In genomic region chr4:74095886-74096264, GRCh38 we compare ENCODE assay signal across 24 cellular contexts. TPM values are rescaled to one million over a fixed set of nuclear protein-coding genes. Genes with fewer than 3 reads are reported as not detected.
A peak's percentile ranks its signal among the peaks of the same experiment; 100 is the strongest.
DNase-seq lines count a peak whose midpoint lies in the region; ATAC-seq, FAIRE-seq and TF ChIP-seq lines count a peak whose summit lies in the region.
"Had no signal": no experiment of that assay in that cellular context is flagged by ENCODE, and none has a peak within 500 bp of the region (broad histone marks: within the 10 kb centered on the region; RNA-seq: fewer than 3 reads in every experiment).

No MANE protein-coding gene starts in this region.

- H3K4me2 ChIP-seq in mammary epithelial cell (ENCODE audit: insufficient read depth, low read depth, low read length): no peak overlapping the region
- H3K4me2 ChIP-seq in endothelial cell of umbilical vein (ENCODE audit: insufficient read depth, low read length): no peak overlapping the region
- no peak overlapping the region for H3K4me2 ChIP-seq in Karpas-422 (ENCODE audit: low read depth, low read length, poor library complexity, severe bottlenecking)
- H3K4me2 ChIP-seq: GM23338 had no signal

- no peaks in the 10 kb centered on the region for H3K9me3 Mint-ChIP-seq in MCF 10A (ENCODE audit: unreplicated experiment)
- H3K9me3 Mint-ChIP-seq: CD8-positive, alpha-beta T cell; GM23338 had no signal

- H4K20me1 ChIP-seq in mammary epithelial cell (ENCODE audit: insufficient read depth, low read length): no peaks in the 10 kb centered on the region
- H4K20me1 ChIP-seq in endothelial cell of umbilical vein (replicated peaks; ENCODE audit: control insufficient read depth, extremely low read depth, insufficient read depth, low read length): no peaks in the 10 kb centered on the region
- H4K20me1 ChIP-seq in Karpas-422 (ENCODE audit: insufficient read depth, low read depth, low read length): no peaks in the 10 kb centered on the region

- no peak overlapping the region for H3K4me3 Mint-ChIP-seq in MCF 10A (ENCODE audit: unreplicated experiment)
- H3K4me3 Mint-ChIP-seq: CD8-positive, alpha-beta T cell; GM23338 had no signal

- CTCF ChIA-PET in MCF 10A (lab: Yijun Ruan, JAX): no interaction called here
- CTCF ChIA-PET in mammary epithelial cell (lab: Charles Lee; ENCODE audit: low non-redundant PET): no interaction called here
- CTCF ChIA-PET in endothelial cell of umbilical vein (lab: Charles Lee): no interaction called here

- TF ChIP-seq CTCF in MCF 10A (IDR thresholded peaks at IDR 0.05; ENCODE audit: unreplicated experiment) (no peak), mammary epithelial cell (conservative IDR thresholded peaks at IDR 0.05 in 1 of 2, IDR thresholded peaks at IDR 0.05 in 1 of 2; ENCODE audit: extremely low read depth in 1 of 2, insufficient read depth in 1 of 2, low read depth in 1 of 2, low read length in 2 of 2) (no peak), endothelial cell of umbilical vein (IDR thresholded peaks at IDR 0.05; ENCODE audit: extremely low read depth in 1 of 2, insufficient read depth in 1 of 2, low read depth in 1 of 2, low read length in 2 of 2) (no peak), right lobe of liver (IDR thresholded peaks at IDR 0.05) (no peak)

- no peak for ATAC-seq in right lobe of liver
- ATAC-seq: CD8-positive, alpha-beta T cell; GM23338 had no signal

- no peaks in the 10 kb centered on the region for H3K36me3 ChIP-seq in mammary epithelial cell (ENCODE audit: insufficient read depth, low read length)
- no peaks in the 10 kb centered on the region for H3K36me3 ChIP-seq in endothelial cell of umbilical vein (ENCODE audit: control insufficient read depth in 2 of 2, extremely low read depth in 1 of 2, insufficient read depth in 2 of 2, low read length in 2 of 2)
- no peaks in the 10 kb centered on the region for H3K36me3 ChIP-seq in right lobe of liver
- no peaks in the 10 kb centered on the region for H3K36me3 ChIP-seq in Karpas-422 (ENCODE audit: insufficient read depth, low read length)
- H3K36me3 ChIP-seq: HAP-1 had no signal

- H3K27ac ChIP-seq in mammary epithelial cell (ENCODE audit: insufficient read depth, low read depth, low read length): no peak overlapping the region
- no peak overlapping the region for H3K27ac ChIP-seq in endothelial cell of umbilical vein (ENCODE audit: insufficient read depth, low read depth, low read length)
- H3K27ac ChIP-seq in right lobe of liver: peak overlapping the region; percentile 36 to 99 (median 94)
- no peak overlapping the region for H3K27ac ChIP-seq in Karpas-422 (ENCODE audit: low read length)
- H3K27ac ChIP-seq: 22Rv1, HL-60 had no signal

- no peaks in the 10 kb centered on the region for H3K9me1 ChIP-seq in endothelial cell of umbilical vein (replicated peaks; ENCODE audit: control insufficient read depth, extremely low read depth, insufficient read depth, low read length)

- H3K27me3 Mint-ChIP-seq in MCF 10A (ENCODE audit: insufficient read depth, unreplicated experiment): no peaks in the 10 kb centered on the region

- no peaks in the 10 kb centered on the region for H3K27me3 ChIP-seq in mammary epithelial cell (ENCODE audit: insufficient read depth, low read length)
- H3K27me3 ChIP-seq in endothelial cell of umbilical vein (ENCODE audit: control insufficient read depth in 2 of 2, insufficient read depth in 2 of 2, low read length in 2 of 2): no peaks in the 10 kb centered on the region
- no peaks in the 10 kb centered on the region for H3K27me3 ChIP-seq in right lobe of liver
- H3K27me3 ChIP-seq in Karpas-422 (ENCODE audit: low read length): no peaks in the 10 kb centered on the region

- H3K27ac Mint-ChIP-seq in MCF 10A (ENCODE audit: low read depth, unreplicated experiment): peak overlapping the region; percentile 88
- H3K27ac Mint-ChIP-seq: CD8-positive, alpha-beta T cell; GM23338 had no signal

- H3K9me3 ChIP-seq in mammary epithelial cell (replicated peaks; ENCODE audit: insufficient read depth, low read length) (no peaks in the 10 kb centered on the region), endothelial cell of umbilical vein (replicated peaks; ENCODE audit: control insufficient read depth, insufficient read depth, low read length) (no peaks in the 10 kb centered on the region), right lobe of liver (no peaks in the 10 kb centered on the region), Karpas-422 (ENCODE audit: low read length) (no peaks in the 10 kb centered on the region)
- H3K9me3 ChIP-seq: HAP-1 had no signal

- DNase-seq in MCF 10A (ENCODE audit: unreplicated experiment): no peak
- no peak for DNase-seq in mammary epithelial cell
- peak; percentile 29 for DNase-seq in endothelial cell of umbilical vein (ENCODE audit: low read depth, low spot score)
- DNase-seq in right lobe of liver: no peak
- DNase-seq in Karpas-422: no peak
- DNase-seq in stimulated activated CD4-positive, alpha-beta T cell treated with anti-CD3 and anti-CD28 coated beads, Interleukin-4, amount 100 ng/mL, for 24 hours: no peak
- no peak for DNase-seq in GDM1 (lab: John Stamatoyannopoulos, UW)
- DNase-seq in activated gamma-delta T cell (lab: John Stamatoyannopoulos, UW): no peak
- DNase-seq: AML-193; C1 segment of cervical spinal cord; CD8-positive, alpha-beta T cell; DMS153; NCI-H1694; NCI-H2081 treated with DMSO at 0.1 percent for 48 hours; NCI-H2171 treated with DMSO at 0.1 percent for 48 hours; NCI-H446; NCI-H526; Right ventricle myocardium superior had no signal

- peaks cover 38% of the 10 kb centered on the region for H3K36me3 Mint-ChIP-seq in MCF 10A (ENCODE audit: insufficient read depth, unreplicated experiment)
- H3K36me3 Mint-ChIP-seq: CD8-positive, alpha-beta T cell had no signal

- no peak overlapping the region for H3K9ac ChIP-seq in mammary epithelial cell (ENCODE audit: insufficient read depth, low read length)
- H3K9ac ChIP-seq in endothelial cell of umbilical vein (replicated peaks; ENCODE audit: extremely low read depth, insufficient read depth, low read length): no peak overlapping the region
- H3K9ac ChIP-seq in Karpas-422 (ENCODE audit: low read length): no peak overlapping the region

- FAIRE-seq in endothelial cell of umbilical vein (lab: Jason Lieb, UNC): no peak
- FAIRE-seq: G401.6, GM18507 had no signal

- dilution Hi-C loops in mammary epithelial cell (cut with HindIII; ENCODE audit: low sequenced_read_pairs): loop anchor here (5.0 kb wide), 1 partner anchor 59 kb away; the partner anchor contains the start of gene CXCL3
- dilution Hi-C loops in endothelial cell of umbilical vein (cut with MboI; ENCODE audit: extremely low pct_ligation_motif_present, low sequenced_read_pairs): no loop called here

- intact Hi-C loops in MCF 10A (cut with micrococcal nuclease) (loop anchor here (2.0 kb wide), 1 partner anchor 39 kb away; no protein-coding TSS in a partner anchor), mammary epithelial cell (cut with micrococcal nuclease) (no loop called here), endothelial cell of umbilical vein (cut with micrococcal nuclease) (loop anchor here (10.0 kb wide), 1 partner anchor 231 kb away; the partner anchor contains the start of gene CXCL1), right lobe of liver (cut with DNase I) (no loop called here)

- no peaks in the 10 kb centered on the region for H3K9me2 ChIP-seq in Karpas-422 (replicated peaks; ENCODE audit: insufficient read depth, low read length)

- BruUV-seq in MCF 10A (replicated peaks; lab: Mats Ljungman, UMichigan) (no TSS peak), mammary epithelial cell (replicated peaks; lab: Mats Ljungman, UMichigan) (no TSS peak), endothelial cell of umbilical vein (replicated peaks; lab: Mats Ljungman, UMichigan) (no TSS peak)

- no peak overlapping the region for H3K4me3 ChIP-seq in mammary epithelial cell (replicated peaks in 1 of 3; ENCODE audit: insufficient read depth in 1 of 3, low read depth in 2 of 3, low read length in 3 of 3)
- no peak overlapping the region for H3K4me3 ChIP-seq in endothelial cell of umbilical vein (replicated peaks in 1 of 3; ENCODE audit: insufficient read depth in 1 of 3, low read depth in 1 of 3, low read length in 3 of 3)
- peak overlapping the region in 1 of 3 donors; percentile 72 for H3K4me3 ChIP-seq in right lobe of liver
- no peak overlapping the region for H3K4me3 ChIP-seq in Karpas-422 (ENCODE audit: low read length)
- H3K4me3 ChIP-seq: GM23338, HAP-1 had no signal

- peaks cover 35% of the 10 kb centered on the region for H3K4me1 Mint-ChIP-seq in MCF 10A (ENCODE audit: insufficient read depth, unreplicated experiment)

- no peak for TF ChIP-seq POLR2A in endothelial cell of umbilical vein (IDR thresholded peaks at IDR 0.05; ENCODE audit: low read depth, low read length)
- TF ChIP-seq POLR2A in right lobe of liver (IDR thresholded peaks at IDR 0.05): no peak

- H2AFZ ChIP-seq in mammary epithelial cell (ENCODE audit: low read depth, low read length): no peak overlapping the region
- no peak overlapping the region for H2AFZ ChIP-seq in endothelial cell of umbilical vein (ENCODE audit: low read depth, low read length)
- no peak overlapping the region for H2AFZ ChIP-seq in Karpas-422 (ENCODE audit: low read length)
- H2AFZ ChIP-seq: GM23338 had no signal

- in situ Hi-C loops in mammary epithelial cell (cut with MboI; ENCODE audit: low sequenced_read_pairs in 2 of 2): loop anchor here in 1 of 2 donors (10.0 kb wide), 1 partner anchor 61 kb away; the partner anchor contains the start of gene CXCL3

- POLR2A ChIA-PET in MCF 10A (lab: Yijun Ruan, JAX) (interaction anchor here (1.0 to 10.5 kb wide), 2 partner anchors 18 to 58 kb away, joined by 3 to 521 read pairs; no protein-coding TSS in a partner anchor), endothelial cell of umbilical vein (lab: Charles Lee) (interaction anchor here (1.0 kb wide), 1 partner anchor 62 kb away, joined by 4 read pairs; the partner anchor contains the start of gene MTHFD2L)

- 94% methylated on average over 1 of the region's 1 CpG for WGBS in mammary epithelial cell (ENCODE audit: low coverage, missing lambda C conversion rate)
- whole genome bisulfite sequencing in right lobe of liver (ENCODE audit: insufficient coverage, low coverage, low lambda C conversion rate, missing lambda C conversion rate): 54% methylated on average over 1 of the region's 1 CpG

- peaks cover 17% of the 10 kb centered on the region for H3K4me1 ChIP-seq in mammary epithelial cell (ENCODE audit: insufficient read depth, low read length)
- H3K4me1 ChIP-seq in endothelial cell of umbilical vein (ENCODE audit: control insufficient read depth, extremely low read depth, insufficient read depth, low read length): peaks cover 41% of the 10 kb centered on the region
- peaks cover 0 to 16% (median 5%) of the 10 kb centered on the region in 4 donors for H3K4me1 ChIP-seq in right lobe of liver
- H3K4me1 ChIP-seq in Karpas-422 (ENCODE audit: low read length): no peaks in the 10 kb centered on the region

- peaks cover 13% of the 10 kb centered on the region for H3K79me2 ChIP-seq in mammary epithelial cell (ENCODE audit: insufficient read depth, low read length)
- H3K79me2 ChIP-seq in endothelial cell of umbilical vein (ENCODE audit: control insufficient read depth, insufficient read depth, low read length): no peaks in the 10 kb centered on the region
- no peaks in the 10 kb centered on the region for H3K79me2 ChIP-seq in Karpas-422 (ENCODE audit: low read length)

RNA-seq across cellular contexts. Expression of gene CXCL2, which starts 3.1 kb away (rescaled TPM):
- total RNA-seq in MCF 10A (2022): 62.3 and 76.2 TPM in 2 replicates
- total RNA-seq in mammary epithelial cell: 10 to 100 TPM in 1 of 2 donors, 1 to 10 TPM in 1; 2.3 to 34.1 TPM
- polyA plus RNA-seq in mammary epithelial cell: 4.8 TPM
- 5.5 TPM for polyA minus RNA-seq in mammary epithelial cell
- 6.2 and 8.6 TPM in 2 replicates for total RNA-seq in endothelial cell of umbilical vein
- polyA plus RNA-seq in endothelial cell of umbilical vein: 15.1 and 15.9 TPM in 2 replicates
- polyA plus RNA-seq in endothelial cell of umbilical vein (2011; cell fraction: cytosol; rRNA removed): 15.3 and 24.9 TPM in 2 replicates
- polyA plus RNA-seq in endothelial cell of umbilical vein (2011; cell fraction: nucleus; rRNA removed): 72.1 and 85.7 TPM in 2 replicates
- 8.9 and 11.1 TPM in 2 replicates for polyA plus RNA-seq in endothelial cell of umbilical vein (2012)
- polyA minus RNA-seq in endothelial cell of umbilical vein: 4.0 and 4.9 TPM in 2 replicates
- polyA minus RNA-seq in endothelial cell of umbilical vein (2011; cell fraction: cytosol; rRNA and poly(A)+ RNA removed): 68.0 TPM
- polyA minus RNA-seq in endothelial cell of umbilical vein (2011; cell fraction: nucleus; rRNA and poly(A)+ RNA removed): 36.4 and 70.3 TPM in 2 replicates
- 100 to 1,000 TPM in 5 of 6 experiments, 10 to 100 TPM in 1; 34.8 to 333 (median 143) TPM for total RNA-seq in right lobe of liver
- total RNA-seq in Karpas-422 (2014; rRNA removed; shearing (Covaris generic); ENCODE audit: low replicate concordance): not detected in 2 replicates

RNA-seq across cellular contexts. Expression of gene CXCL3, which starts 57.4 kb away (rescaled TPM):
- total RNA-seq in MCF 10A (2022): 9.2 and 9.8 TPM in 2 replicates
- total RNA-seq in mammary epithelial cell: 10 to 100 TPM in 1 of 2 donors, 1 to 10 TPM in 1; 1.3 to 29.4 TPM
- 9.0 TPM for polyA plus RNA-seq in mammary epithelial cell
- 3.0 TPM for polyA minus RNA-seq in mammary epithelial cell
- 1.3 and 1.4 TPM in 2 replicates for total RNA-seq in endothelial cell of umbilical vein
- polyA plus RNA-seq in endothelial cell of umbilical vein: 1.1 TPM in 2 replicates
- polyA plus RNA-seq in endothelial cell of umbilical vein (2011; cell fraction: cytosol; rRNA removed): 1.5 and 2.7 TPM in 2 replicates
- polyA plus RNA-seq in endothelial cell of umbilical vein (2011; cell fraction: nucleus; rRNA removed): 4.0 and 4.1 TPM in 2 replicates
- 1.6 and 2.1 TPM in 2 replicates for polyA plus RNA-seq in endothelial cell of umbilical vein (2012)
- polyA minus RNA-seq in endothelial cell of umbilical vein: not detected in 2 replicates
- 8.4 TPM for polyA minus RNA-seq in endothelial cell of umbilical vein (2011; cell fraction: cytosol; rRNA and poly(A)+ RNA removed)
- 2.0 and 2.7 TPM in 2 replicates for polyA minus RNA-seq in endothelial cell of umbilical vein (2011; cell fraction: nucleus; rRNA and poly(A)+ RNA removed)
- 1 to 10 TPM in 1 of 6 experiments, under 1 TPM in 3, not detected in 2; 0.25 to 2.0 (median 0.62) TPM for total RNA-seq in right lobe of liver
- not detected in 2 replicates for total RNA-seq in Karpas-422 (2014; rRNA removed; shearing (Covaris generic); ENCODE audit: low replicate concordance)

Comparison
In these comparisons a context has a peak if more than half of its experiments do, and no peak if none do; other contexts are left out.
1. intact Hi-C loops: an anchor here in MCF 10A (2.0 kb wide) and endothelial cell of umbilical vein (10.0 kb wide); none called in mammary epithelial cell and right lobe of liver.
2. H3K27ac ChIP-seq: peak in right lobe of liver (3 of 3); none in mammary epithelial cell (single experiment), endothelial cell of umbilical vein (single experiment) and Karpas-422 (single experiment).